ENCODE assay signal across 19 cellular contexts in the genomic region with DNA sequence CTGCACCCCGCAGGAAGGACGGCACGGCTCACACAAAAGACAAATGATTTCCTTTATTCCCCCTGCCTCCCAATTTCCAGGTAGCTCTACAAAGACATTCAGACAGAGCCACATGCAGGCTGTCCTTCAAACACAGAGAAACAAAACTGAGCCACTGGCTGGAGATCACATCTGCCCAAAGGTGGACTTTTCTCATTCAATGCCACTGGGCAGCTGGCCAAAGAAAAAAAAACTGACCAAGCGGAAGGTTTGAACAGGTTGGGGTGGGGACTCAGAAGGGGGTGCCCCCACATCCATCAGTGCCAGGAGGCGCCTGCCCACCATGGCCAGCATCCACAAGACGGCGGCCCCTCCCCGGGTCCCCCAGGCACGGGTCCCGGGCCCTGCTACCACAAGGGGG. TPM values are rescaled to one million over a fixed set of nuclear protein-coding genes. Genes with fewer than 3 reads are reported as not detected.
DNase-seq lines count a peak whose midpoint lies in the region; ATAC-seq lines count a peak whose summit lies in the region.
"Had no signal": no experiment of that assay in that cellular context is flagged by ENCODE, and none has a peak within 500 bp of the region (broad histone marks: within the 10 kb centered on the region; RNA-seq: fewer than 3 reads in every experiment).

No MANE protein-coding gene starts in this region.

- peaks cover 28% of the 10 kb centered on the region for H3K4me1 Mint-ChIP-seq in activated naive CD4-positive, alpha-beta T cell treated with anti-CD3 and anti-CD28 coated beads, Interleukin-2, amount 50 U/mL, for 24 hours
- H3K4me1 Mint-ChIP-seq in T-cell (peaks cover 13 to 44% (median 21%) of the 10 kb centered on the region in 3 donors), immature natural killer cell (peaks cover 66 to 73% of the 10 kb centered on the region in 2 donors)
- peaks cover 59% of the 10 kb centered on the region for H3K4me1 Mint-ChIP-seq in stimulated activated effector memory CD8-positive, alpha-beta T cell treated with anti-CD3 and anti-CD28 coated beads, Interleukin-12 subunit alpha, Interleukin-12 subunit beta, amount 100 ng/mL, for 72 hours
- peaks cover 29% of the 10 kb centered on the region for H3K4me1 Mint-ChIP-seq in activated CD4-positive, alpha-beta memory T cell treated with anti-CD3 and anti-CD28 coated beads, Interleukin-2, amount 10 ng/mL, durations not matched to agents 7 days and 5 days

- H3K4me3 Mint-ChIP-seq in activated naive CD4-positive, alpha-beta T cell treated with anti-CD3 and anti-CD28 coated beads, Interleukin-2, amount 50 U/mL, for 24 hours, result no peak overlapping the region
- H3K4me3 Mint-ChIP-seq in T-cell (no peak overlapping the region), immature natural killer cell (peak overlapping the region; percentile 24 to 67 (median 38))
- no peak overlapping the region for H3K4me3 Mint-ChIP-seq in stimulated activated effector memory CD8-positive, alpha-beta T cell treated with anti-CD3 and anti-CD28 coated beads, Interleukin-12 subunit alpha, Interleukin-12 subunit beta, amount 100 ng/mL, for 72 hours
- H3K4me3 Mint-ChIP-seq in activated CD4-positive, alpha-beta memory T cell treated with anti-CD3 and anti-CD28 coated beads, Interleukin-2, amount 10 ng/mL, durations not matched to agents 7 days and 5 days, result no peak overlapping the region
- H3K4me3 Mint-ChIP-seq: HFFc6 had no signal

- no peak for ATAC-seq in T-cell (replicated peaks in 1 of 4)
- no peak for ATAC-seq in stimulated activated effector memory CD8-positive, alpha-beta T cell treated with anti-CD3 and anti-CD28 coated beads, Interleukin-12 subunit alpha, Interleukin-12 subunit beta, amount 100 ng/mL, for 72 hours
- ATAC-seq: A549 had no signal

- CTCF ChIA-PET in T-cell (lab: Charles Lee), result no interaction called here
- CTCF ChIA-PET in activated CD4-positive, alpha-beta memory T cell treated with anti-CD3 and anti-CD28 coated beads, Interleukin-2, amount 10 ng/mL, durations not matched to agents 7 days and 5 days (lab: Charles Lee), result no interaction called here

- no peaks in the 10 kb centered on the region for H3K9me3 Mint-ChIP-seq in activated naive CD4-positive, alpha-beta T cell treated with anti-CD3 and anti-CD28 coated beads, Interleukin-2, amount 50 U/mL, for 24 hours
- H3K9me3 Mint-ChIP-seq in T-cell (no peaks in the 10 kb centered on the region), immature natural killer cell (no peaks in the 10 kb centered on the region)
- H3K9me3 Mint-ChIP-seq in stimulated activated effector memory CD8-positive, alpha-beta T cell treated with anti-CD3 and anti-CD28 coated beads, Interleukin-12 subunit alpha, Interleukin-12 subunit beta, amount 100 ng/mL, for 72 hours, result no peaks in the 10 kb centered on the region
- peaks cover 7% of the 10 kb centered on the region for H3K9me3 Mint-ChIP-seq in activated CD4-positive, alpha-beta memory T cell treated with anti-CD3 and anti-CD28 coated beads, Interleukin-2, amount 10 ng/mL, durations not matched to agents 7 days and 5 days

- H3K27me3 Mint-ChIP-seq in activated naive CD4-positive, alpha-beta T cell treated with anti-CD3 and anti-CD28 coated beads, Interleukin-2, amount 50 U/mL, for 24 hours, result no peaks in the 10 kb centered on the region
- H3K27me3 Mint-ChIP-seq in T-cell (no peaks in the 10 kb centered on the region), immature natural killer cell (ENCODE audit: low read depth in 3 of 3) (peaks cover 4 to 20% (median 17%) of the 10 kb centered on the region in 3 donors)
- peaks cover 6% of the 10 kb centered on the region for H3K27me3 Mint-ChIP-seq in activated CD4-positive, alpha-beta memory T cell treated with anti-CD3 and anti-CD28 coated beads, Interleukin-2, amount 10 ng/mL, durations not matched to agents 7 days and 5 days
- H3K27me3 Mint-ChIP-seq: CD4-positive, alpha-beta memory T cell had no signal

- H3K27ac Mint-ChIP-seq in activated naive CD4-positive, alpha-beta T cell treated with anti-CD3 and anti-CD28 coated beads, Interleukin-2, amount 50 U/mL, for 24 hours, result peak overlapping the region; percentile 74
- H3K27ac Mint-ChIP-seq in T-cell (peak overlapping the region; percentile 31 to 64), immature natural killer cell (peak overlapping the region; percentile 51 to 92 (median 84))
- H3K27ac Mint-ChIP-seq in stimulated activated effector memory CD8-positive, alpha-beta T cell treated with anti-CD3 and anti-CD28 coated beads, Interleukin-12 subunit alpha, Interleukin-12 subunit beta, amount 100 ng/mL, for 72 hours, result peak overlapping the region; percentile 72
- H3K27ac Mint-ChIP-seq in activated CD4-positive, alpha-beta memory T cell treated with anti-CD3 and anti-CD28 coated beads, Interleukin-2, amount 10 ng/mL, durations not matched to agents 7 days and 5 days, result no peak overlapping the region
- H3K27ac Mint-ChIP-seq: HFFc6 had no signal

- H3K36me3 Mint-ChIP-seq in activated naive CD4-positive, alpha-beta T cell treated with anti-CD3 and anti-CD28 coated beads, Interleukin-2, amount 50 U/mL, for 24 hours, result no peaks in the 10 kb centered on the region
- no peaks in the 10 kb centered on the region for H3K36me3 Mint-ChIP-seq in T-cell
- no peaks in the 10 kb centered on the region for H3K36me3 Mint-ChIP-seq in immature natural killer cell
- H3K36me3 Mint-ChIP-seq in stimulated activated effector memory CD8-positive, alpha-beta T cell treated with anti-CD3 and anti-CD28 coated beads, Interleukin-12 subunit alpha, Interleukin-12 subunit beta, amount 100 ng/mL, for 72 hours, result peaks cover 23% of the 10 kb centered on the region
- no peaks in the 10 kb centered on the region for H3K36me3 Mint-ChIP-seq in activated CD4-positive, alpha-beta memory T cell treated with anti-CD3 and anti-CD28 coated beads, Interleukin-2, amount 10 ng/mL, durations not matched to agents 7 days and 5 days (ENCODE audit: low read depth)
- H3K36me3 Mint-ChIP-seq: CD4-positive, alpha-beta memory T cell had no signal

- POLR2A ChIA-PET in T-cell (lab: Charles Lee), result interaction anchor here in 1 of 2 donors (0.6 kb wide), 1 partner anchor 456 kb away, joined by 3 read pairs; no protein-coding TSS in a partner anchor
- POLR2A ChIA-PET in activated CD4-positive, alpha-beta memory T cell treated with anti-CD3 and anti-CD28 coated beads, Interleukin-2, amount 10 ng/mL, durations not matched to agents 7 days and 5 days (lab: Charles Lee), result interaction anchor here (2.2 kb wide), 1 partner anchor 41 kb away, joined by 7 read pairs; the partner anchor contains the start of gene MRPL54

- no peak for DNase-seq in activated naive CD4-positive, alpha-beta T cell (lab: John Stamatoyannopoulos, UW)
- DNase-seq in T-cell, result no peak
- DNase-seq in immature natural killer cell, result no peak
- no peak for DNase-seq in stimulated activated effector memory CD8-positive, alpha-beta T cell treated with anti-CD3 and anti-CD28 coated beads, Interleukin-12 subunit alpha, Interleukin-12 subunit beta, amount 100 ng/mL, for 72 hours (ENCODE audit: low spot score in 2 of 2)
- no peak for DNase-seq in activated CD4-positive, alpha-beta memory T cell treated with anti-CD3 and anti-CD28 coated beads, Interleukin-2, amount 10 ng/mL, durations not matched to agents 7 days and 5 days
- DNase-seq in T-helper 1 cell, result no peak
- DNase-seq: BE2C; CD4-positive, alpha-beta memory T cell; COR-L47; DMS153; DND-41; GDM1; GOT3; HCEC 1CT; HFFc6; IMR-90 had no signal

RNA-seq across cellular contexts. Expression of gene MATK, which starts 17.8 kb away (rescaled TPM):
- total RNA-seq in T-cell, result 10 to 100 TPM in 4 of 5 donors, 1 to 10 TPM in 1; 9.2 to 41.4 (median 20.6) TPM
- polyA plus RNA-seq in immature natural killer cell, result 100 to 1,000 TPM; 326 to 436 (median 418) TPM
- total RNA-seq in activated CD4-positive, alpha-beta memory T cell treated with anti-CD3 and anti-CD28 coated beads, Interleukin-2, amount 10 ng/mL, durations not matched to agents 7 days and 5 days, result 10 to 100 TPM; 13.9 to 15.9 TPM
- total RNA-seq: HFFc6, IMR-90 had no signal
- polyA plus RNA-seq: AG04450, IMR-90 had no signal

RNA-seq across cellular contexts. Expression of gene RAX2, which starts 32.0 kb away (rescaled TPM):
- total RNA-seq in T-cell, result not detected
- not detected for polyA plus RNA-seq in immature natural killer cell
- not detected for total RNA-seq in activated CD4-positive, alpha-beta memory T cell treated with anti-CD3 and anti-CD28 coated beads, Interleukin-2, amount 10 ng/mL, durations not matched to agents 7 days and 5 days
- total RNA-seq: CD4-positive, alpha-beta memory T cell; HFFc6; IMR-90 had no signal
- polyA plus RNA-seq: A549; AG04450; CD4-positive, alpha-beta memory T cell; IMR-90 had no signal

RNA-seq across cellular contexts. Expression of gene MRPL54, which starts 41.5 kb away (rescaled TPM):
- total RNA-seq in T-cell, result 10 to 100 TPM; 46.9 to 77.8 (median 52.2) TPM
- 100 to 1,000 TPM; 116 to 167 (median 122) TPM for polyA plus RNA-seq in immature natural killer cell
- total RNA-seq in activated CD4-positive, alpha-beta memory T cell treated with anti-CD3 and anti-CD28 coated beads, Interleukin-2, amount 10 ng/mL, durations not matched to agents 7 days and 5 days, result 10 to 100 TPM; 71.5 to 75.8 TPM

RNA-seq across cellular contexts. Expression of gene APBA3, which starts 42.5 kb away (rescaled TPM):
- total RNA-seq in T-cell, result 10 to 100 TPM; 57.3 to 99.0 (median 78.2) TPM
- 10 to 100 TPM; 24.2 to 32.4 (median 31.2) TPM for polyA plus RNA-seq in immature natural killer cell
- total RNA-seq in activated CD4-positive, alpha-beta memory T cell treated with anti-CD3 and anti-CD28 coated beads, Interleukin-2, amount 10 ng/mL, durations not matched to agents 7 days and 5 days, result 10 to 100 TPM; 55.8 to 64.7 TPM

Comparison
In these comparisons a context has a peak if more than half of its experiments do, and no peak if none do; other contexts are left out.
1. H3K4me3 Mint-ChIP-seq: peak in immature natural killer cell (5 of 5); none in activated naive CD4-positive, alpha-beta T cell treated with anti-CD3 and anti-CD28 coated beads, Interleukin-2, amount 50 U/mL, for 24 hours (single experiment), T-cell (0 of 3), stimulated activated effector memory CD8-positive, alpha-beta T cell treated with anti-CD3 and anti-CD28 coated beads, Interleukin-12 subunit alpha, Interleukin-12 subunit beta, amount 100 ng/mL, for 72 hours (single experiment) and activated CD4-positive, alpha-beta memory T cell treated with anti-CD3 and anti-CD28 coated beads, Interleukin-2, amount 10 ng/mL, durations not matched to agents 7 days and 5 days (single experiment).